8 cellular contexts compared by ENCODE assay signal in the genomic region with DNA sequence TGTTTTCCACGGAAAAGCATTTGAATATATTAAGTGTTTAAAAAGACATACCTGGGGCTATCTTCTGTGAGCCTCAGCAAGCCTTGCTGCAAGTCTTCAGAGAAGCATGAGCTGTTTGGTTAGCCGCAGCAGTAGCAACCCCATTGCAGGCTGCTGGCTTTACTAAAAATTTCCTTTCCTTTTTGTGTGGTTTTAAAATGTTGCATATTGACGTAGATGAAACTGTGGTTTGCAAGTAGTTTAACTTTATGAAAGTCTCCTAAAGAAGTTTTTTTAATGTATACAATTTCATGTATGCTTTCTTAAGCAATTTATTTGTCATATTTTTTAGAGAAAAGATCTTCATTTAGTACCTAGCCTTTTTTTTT. TPM values are rescaled to one million over a fixed set of nuclear protein-coding genes. Genes with fewer than 3 reads are reported as not detected.
A peak's percentile ranks its signal among the peaks of the same experiment; 100 is the strongest.
DNase-seq lines count a peak whose midpoint lies in the region; ATAC-seq lines count a peak whose summit lies in the region.
"Had no signal": no experiment of that assay in that cellular context is flagged by ENCODE, and none has a peak within 500 bp of the region (broad histone marks: within the 10 kb centered on the region; RNA-seq: fewer than 3 reads in every experiment).

TSS of gene GPR171 (minus strand) at position 164 of the 368 bp plus-strand sequence. CDS start 3,830 bp downstream, outside the sequence.

- H3K4me1 Mint-ChIP-seq in activated naive CD8-positive, alpha-beta T cell treated with anti-CD3 and anti-CD28 coated beads for 36 hours = peaks cover 63% of the 10 kb centered on the region
- H3K4me1 Mint-ChIP-seq in stimulated activated naive CD8-positive, alpha-beta T cell treated with anti-CD3 and anti-CD28 coated beads, Interleukin-15, Interleukin-2, amounts not matched to agents 100 ng/mL and 50 ng/mL, for 24 hours (ENCODE audit: low read depth) = peaks cover 83% of the 10 kb centered on the region

- peaks cover 13% of the 10 kb centered on the region for H3K9me3 Mint-ChIP-seq in activated naive CD8-positive, alpha-beta T cell treated with anti-CD3 and anti-CD28 coated beads for 36 hours
- H3K9me3 Mint-ChIP-seq in stimulated activated naive CD8-positive, alpha-beta T cell treated with anti-CD3 and anti-CD28 coated beads, Interleukin-15, Interleukin-2, amounts not matched to agents 100 ng/mL and 50 ng/mL, for 24 hours = no peaks in the 10 kb centered on the region

- H3K27ac Mint-ChIP-seq in activated naive CD8-positive, alpha-beta T cell treated with anti-CD3 and anti-CD28 coated beads for 36 hours = peak within 1 kb of the TSS; percentile 98
- peak within 1 kb of the TSS; percentile 98 for H3K27ac Mint-ChIP-seq in stimulated activated naive CD8-positive, alpha-beta T cell treated with anti-CD3 and anti-CD28 coated beads, Interleukin-15, Interleukin-2, amounts not matched to agents 100 ng/mL and 50 ng/mL, for 24 hours

- peaks cover 4% of the 10 kb centered on the region for H3K27me3 Mint-ChIP-seq in activated naive CD8-positive, alpha-beta T cell treated with anti-CD3 and anti-CD28 coated beads for 36 hours
- H3K27me3 Mint-ChIP-seq in stimulated activated naive CD8-positive, alpha-beta T cell treated with anti-CD3 and anti-CD28 coated beads, Interleukin-15, Interleukin-2, amounts not matched to agents 100 ng/mL and 50 ng/mL, for 24 hours = peaks cover 4% of the 10 kb centered on the region

- ATAC-seq in GM21528 (IDR thresholded peaks at IDR 0.05; ENCODE audit: low FRiP score, unreplicated experiment) = peak; percentile 90
- ATAC-seq: Panc1 had no signal

- peak within 1 kb of the TSS; percentile 83 for H3K4me3 Mint-ChIP-seq in activated naive CD8-positive, alpha-beta T cell treated with anti-CD3 and anti-CD28 coated beads for 36 hours
- H3K4me3 Mint-ChIP-seq in stimulated activated naive CD8-positive, alpha-beta T cell treated with anti-CD3 and anti-CD28 coated beads, Interleukin-15, Interleukin-2, amounts not matched to agents 100 ng/mL and 50 ng/mL, for 24 hours = peak within 1 kb of the TSS; percentile 91

- peaks cover 59% of the 10 kb centered on the region for H3K36me3 Mint-ChIP-seq in activated naive CD8-positive, alpha-beta T cell treated with anti-CD3 and anti-CD28 coated beads for 36 hours
- peaks cover 48% of the 10 kb centered on the region for H3K36me3 Mint-ChIP-seq in stimulated activated naive CD8-positive, alpha-beta T cell treated with anti-CD3 and anti-CD28 coated beads, Interleukin-15, Interleukin-2, amounts not matched to agents 100 ng/mL and 50 ng/mL, for 24 hours (ENCODE audit: low read depth)

- peak; percentile 66 for DNase-seq in MV-4-11 (lab: John Stamatoyannopoulos, UW)
- peak; percentile 71 for DNase-seq in activated naive CD8-positive, alpha-beta T cell treated with anti-CD3 and anti-CD28 coated beads for 36 hours
- DNase-seq in A172 (ENCODE audit: low spot score) = no peak
- DNase-seq in H4 (ENCODE audit: low spot score) = no peak
- DNase-seq in NCI-H1417 (lab: John Stamatoyannopoulos, UW) = no peak

RNA-seq across cellular contexts. Expression of gene GPR171, which starts in this region (rescaled TPM):
- 100 to 1,000 TPM; 131 to 134 TPM for total RNA-seq in activated naive CD8-positive, alpha-beta T cell treated with anti-CD3 and anti-CD28 coated beads for 36 hours
- total RNA-seq in A172 (2014; rRNA removed; shearing (Covaris generic)) = not detected in 2 replicates
- total RNA-seq in H4 (2014; rRNA removed; shearing (Covaris generic)) = not detected in 2 replicates

Comparison
In these comparisons a context has a peak if more than half of its experiments do, and no peak if none do; other contexts are left out.
1. RNA of gene GPR171 (total RNA-seq): 131 to 134 TPM in activated naive CD8-positive, alpha-beta T cell treated with anti-CD3 and anti-CD28 coated beads for 36 hours; not detected in A172 and not detected in H4; every median in the first group is over 100 times any median in the second.
2. DNase-seq: peak in MV-4-11 (single experiment) and activated naive CD8-positive, alpha-beta T cell treated with anti-CD3 and anti-CD28 coated beads for 36 hours (single experiment); none in A172 (single experiment), H4 (single experiment) and NCI-H1417 (0 of 3).